In genomic region chr7:139362302-139362701, GRCh38 we compare ENCODE assay signal across 2 cellular contexts.
TF ChIP-seq lines count a peak whose summit lies in the region.

No MANE protein-coding gene starts in this region.

TF ChIP-seq in K562, 482 proteins besides CTCF, POLR2A, EP300 and RAD21 (continued from another document):
- 0 out of 4 replicates have a peak, but pooled peaks of 1 of the 2 experiments have one; percentile 0 for TF ChIP-seq NRF1 (conservative IDR thresholded peaks at IDR 0.05 in 1 of 2, IDR thresholded peaks at IDR 0.05 in 1 of 2)
- no peak for TF ChIP-seq GABPB1 (CRISPR knock-in tag; IDR thresholded peaks at IDR 0.05)
- TF ChIP-seq TAL1 (IDR thresholded peaks at IDR 0.05): no peak
- TF ChIP-seq MXI1 (IDR thresholded peaks at IDR 0.05; ENCODE audit: low read depth, low read length): 0 out of 2 replicates have a peak, but pooled peaks have one; percentile 7
- TF ChIP-seq MAFK (IDR thresholded peaks at IDR 0.05; ENCODE audit: low read length): no peak
- no peak for TF ChIP-seq ASH1L (IDR thresholded peaks at IDR 0.05; ENCODE audit: borderline replicate concordance, low read depth, partially characterized antibody)
- TF ChIP-seq, protein P1, sequence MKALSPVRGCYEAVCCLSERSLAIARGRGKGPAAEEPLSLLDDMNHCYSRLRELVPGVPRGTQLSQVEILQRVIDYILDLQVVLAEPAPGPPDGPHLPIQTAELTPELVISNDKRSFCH (CRISPR knock-in tag; IDR thresholded peaks at IDR 0.05): no peak
- TF ChIP-seq, protein P1 (tag; IDR thresholded peaks at IDR 0.05): no peak
- 0 out of 2 replicates have a peak, but pooled peaks have one; percentile 29 for TF ChIP-seq E2F1 (CRISPR knock-in tag; IDR thresholded peaks at IDR 0.05)

TF ChIP-seq in neural cell, 6 proteins besides CTCF, POLR2A, EP300 and RAD21 (continued from another document):
- no peak for TF ChIP-seq EZH2 (IDR thresholded peaks at IDR 0.05; ENCODE audit: borderline replicate concordance, insufficient read depth, low read length, poor library complexity, severe bottlenecking)
- TF ChIP-seq, protein P2, sequence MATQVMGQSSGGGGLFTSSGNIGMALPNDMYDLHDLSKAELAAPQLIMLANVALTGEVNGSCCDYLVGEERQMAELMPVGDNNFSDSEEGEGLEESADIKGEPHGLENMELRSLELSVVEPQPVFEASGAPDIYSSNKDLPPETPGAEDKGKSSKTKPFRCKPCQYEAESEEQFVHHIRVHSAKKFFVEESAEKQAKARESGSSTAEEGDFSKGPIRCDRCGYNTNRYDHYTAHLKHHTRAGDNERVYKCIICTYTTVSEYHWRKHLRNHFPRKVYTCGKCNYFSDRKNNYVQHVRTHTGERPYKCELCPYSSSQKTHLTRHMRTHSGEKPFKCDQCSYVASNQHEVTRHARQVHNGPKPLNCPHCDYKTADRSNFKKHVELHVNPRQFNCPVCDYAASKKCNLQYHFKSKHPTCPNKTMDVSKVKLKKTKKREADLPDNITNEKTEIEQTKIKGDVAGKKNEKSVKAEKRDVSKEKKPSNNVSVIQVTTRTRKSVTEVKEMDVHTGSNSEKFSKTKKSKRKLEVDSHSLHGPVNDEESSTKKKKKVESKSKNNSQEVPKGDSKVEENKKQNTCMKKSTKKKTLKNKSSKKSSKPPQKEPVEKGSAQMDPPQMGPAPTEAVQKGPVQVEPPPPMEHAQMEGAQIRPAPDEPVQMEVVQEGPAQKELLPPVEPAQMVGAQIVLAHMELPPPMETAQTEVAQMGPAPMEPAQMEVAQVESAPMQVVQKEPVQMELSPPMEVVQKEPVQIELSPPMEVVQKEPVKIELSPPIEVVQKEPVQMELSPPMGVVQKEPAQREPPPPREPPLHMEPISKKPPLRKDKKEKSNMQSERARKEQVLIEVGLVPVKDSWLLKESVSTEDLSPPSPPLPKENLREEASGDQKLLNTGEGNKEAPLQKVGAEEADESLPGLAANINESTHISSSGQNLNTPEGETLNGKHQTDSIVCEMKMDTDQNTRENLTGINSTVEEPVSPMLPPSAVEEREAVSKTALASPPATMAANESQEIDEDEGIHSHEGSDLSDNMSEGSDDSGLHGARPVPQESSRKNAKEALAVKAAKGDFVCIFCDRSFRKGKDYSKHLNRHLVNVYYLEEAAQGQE (IDR thresholded peaks at IDR 0.05; ENCODE audit: borderline replicate concordance): no peak
- TF ChIP-seq SMC3 (conservative IDR thresholded peaks at IDR 0.05; ENCODE audit: poor library complexity): no peak
- TF ChIP-seq TAF1 (IDR thresholded peaks at IDR 0.05; ENCODE audit: low read depth): no peak
- no peak for TF ChIP-seq MXI1 (conservative IDR thresholded peaks at IDR 0.05; ENCODE audit: poor library complexity, severe bottlenecking)
